18 cellular contexts compared by ENCODE assay signal in the genomic region with DNA sequence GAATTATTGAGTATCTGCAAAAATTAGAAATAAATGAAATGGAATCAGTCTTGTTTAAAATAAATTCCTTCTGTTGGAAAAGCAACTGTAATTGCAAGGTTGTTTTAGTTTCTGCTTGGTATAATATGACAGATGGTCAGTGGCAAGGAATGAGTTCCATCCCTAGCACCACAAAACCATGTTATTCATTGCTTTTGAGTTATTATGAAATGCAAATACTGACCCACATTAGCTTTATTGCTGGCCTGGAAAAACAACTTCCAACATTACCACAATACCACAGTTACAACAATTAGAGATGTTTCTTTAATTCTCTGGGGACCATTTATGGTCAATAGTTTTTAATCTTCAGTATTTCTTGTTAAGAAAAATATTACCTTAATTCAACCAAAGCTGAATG.
"Had no signal": no experiment of that assay in that cellular context is flagged by ENCODE, and none has a peak within 500 bp of the region (broad histone marks: within the 10 kb centered on the region; RNA-seq: fewer than 3 reads in every experiment).

No MANE protein-coding gene starts in this region.

- H3K4me3 ChIP-seq: MG63, SJSA1, SK-N-MC had no signal

- H3K4me1 ChIP-seq: SJSA1 had no signal

- FAIRE-seq: RCC 7860 had no signal

- H3K36me3 ChIP-seq: MG63, SJSA1 had no signal

- H3K27me3 ChIP-seq: MG63, SJSA1 had no signal

- DNase-seq: KBM-7, MG63, NCI-H1092, NCI-H1105 treated with DMSO at 0.1 percent for 48 hours, NCI-H1417 treated with DMSO at 0.1 percent for 48 hours, NCI-H187 treated with DMSO at 0.1 percent for 48 hours, NCI-H2081, NCI-H2107, NCI-H2227 treated with DMSO at 0.1 percent for 48 hours, NCI-H524, NCI-H526 treated with DMSO at 0.1 percent for 48 hours, NCI-H774, Right ventricle myocardium superior, RPMI8226, SIG-M5 had no signal

- H3K27ac ChIP-seq: SJSA1, SK-N-MC had no signal
